Comparison of ENCODE assay signal across 12 cellular contexts in genomic region chr5:68046445-68046844, GRCh38.
DNase-seq lines count a peak whose midpoint lies in the region; ATAC-seq, FAIRE-seq and TF ChIP-seq lines count a peak whose summit lies in the region.
"Had no signal": no experiment of that assay in that cellular context is flagged by ENCODE, and none has a peak within 500 bp of the region (broad histone marks: within the 10 kb centered on the region; RNA-seq: fewer than 3 reads in every experiment).

No MANE protein-coding gene starts in this region.

- peaks cover 7% of the 10 kb centered on the region for H3K4me1 ChIP-seq in fibroblast of lung (ENCODE audit: control insufficient read depth, extremely low read depth, insufficient read depth, low read length)
- H3K4me1 ChIP-seq in gastrocnemius medialis = peaks cover 0 to 3% of the 10 kb centered on the region in 2 donors
- H3K4me1 ChIP-seq: pancreas had no signal

- DNase-seq in GOT3 (lab: John Stamatoyannopoulos, UW) (peak; percentile 50), SIG-M5 (lab: John Stamatoyannopoulos, UW) (peak; percentile 58), fibroblast of lung (ENCODE audit: low read depth in 2 of 2) (peak; percentile 98 to 99), gastrocnemius medialis (peak; percentile 54 to 84), DMS 273 (lab: John Stamatoyannopoulos, UW; ENCODE audit: unreplicated experiment) (no peak), frontal cortex (ENCODE audit: low spot score in 2 of 2) (no peak), NCI-H345 (lab: John Stamatoyannopoulos, UW) (no peak)
- DNase-seq: hypothalamus, NCI-H2171 treated with DMSO at 0.1 percent for 48 hours, pancreas had no signal

- H3K27ac ChIP-seq in fibroblast of lung (ENCODE audit: insufficient read depth, low read length) (peak overlapping the region; percentile 56), gastrocnemius medialis (peak overlapping the region; percentile 63 to 74 (median 64))
- H3K27ac ChIP-seq: pancreas had no signal

- no peak for FAIRE-seq in frontal cortex (lab: Jason Lieb, UNC)
- FAIRE-seq: G401.6, pancreas had no signal

- no peak overlapping the region for H2AFZ ChIP-seq in fibroblast of lung (ENCODE audit: low read length)

- in situ Hi-C loops in gastrocnemius medialis (cut with MboI; ENCODE audit: low sequenced_read_pairs in 4 of 4) = no loop called here

- no peak for TF ChIP-seq POLR2A in gastrocnemius medialis (IDR thresholded peaks at IDR 0.05)

- H3K9me3 ChIP-seq in fibroblast of lung (ENCODE audit: control insufficient read depth, insufficient read depth, low read depth, low read length) = no peaks in the 10 kb centered on the region
- H3K9me3 ChIP-seq in gastrocnemius medialis = no peaks in the 10 kb centered on the region
- H3K9me3 ChIP-seq: pancreas had no signal

- H3K4me3 ChIP-seq in fibroblast of lung (replicated peaks in 1 of 4; ENCODE audit: control extremely low read depth in 1 of 4, insufficient read depth in 1 of 4, low read depth in 3 of 4, low read length in 4 of 4) (no peak overlapping the region), gastrocnemius medialis (no peak overlapping the region)
- H3K4me3 ChIP-seq: pancreas had no signal

- intact Hi-C loops in gastrocnemius medialis (cut with DNase I; ENCODE audit: low total_unique reads) = loop anchor here (1.0 to 10.0 kb wide), 5 partner anchors 169 to 802 kb away; partner anchors contain the start of gene PIK3R1

- H3K4me2 ChIP-seq in fibroblast of lung (ENCODE audit: extremely low read depth, insufficient read depth, low read length) = peak overlapping the region; percentile 29

- no peaks in the 10 kb centered on the region for H3K79me2 ChIP-seq in fibroblast of lung (ENCODE audit: control insufficient read depth, insufficient read depth, low read length)

- H3K36me3 ChIP-seq in fibroblast of lung (ENCODE audit: control insufficient read depth, insufficient read depth, low read length) (no peaks in the 10 kb centered on the region), gastrocnemius medialis (no peaks in the 10 kb centered on the region)
- H3K36me3 ChIP-seq: pancreas had no signal

- H3K9ac ChIP-seq in fibroblast of lung (ENCODE audit: insufficient read depth, low read length) = no peak overlapping the region

- H3K27me3 ChIP-seq in fibroblast of lung (ENCODE audit: control insufficient read depth, insufficient read depth, low read length) = no peaks in the 10 kb centered on the region
- no peaks in the 10 kb centered on the region for H3K27me3 ChIP-seq in gastrocnemius medialis
- H3K27me3 ChIP-seq: pancreas had no signal

- TF ChIP-seq CTCF in fibroblast of lung (conservative IDR thresholded peaks at IDR 0.05 in 1 of 2, IDR thresholded peaks at IDR 0.05 in 1 of 2; ENCODE audit: low read depth in 1 of 2, low read length in 2 of 2) (no peak), gastrocnemius medialis (IDR thresholded peaks at IDR 0.05 in 4 of 5, conservative IDR thresholded peaks at IDR 0.05 in 1 of 5) (peak in 1 of 5 experiments; percentile 22)

- H4K20me1 ChIP-seq in fibroblast of lung (ENCODE audit: control insufficient read depth, extremely low read depth, insufficient read depth, low read length) = no peaks in the 10 kb centered on the region

- peak; percentile 97 to 100 for ATAC-seq in gastrocnemius medialis
- ATAC-seq in GM18907 (IDR thresholded peaks at IDR 0.05; ENCODE audit: unreplicated experiment) = no peak

Comparison
In these comparisons a context has a peak if more than half of its experiments do, and no peak if none do; other contexts are left out.
1. DNase-seq: peak in GOT3 (single experiment), SIG-M5 (single experiment), fibroblast of lung (2 of 2) and gastrocnemius medialis (2 of 2); none in DMS 273 (single experiment), frontal cortex (0 of 2) and NCI-H345 (single experiment).